1 cellular context compared by ENCODE assay signal in the genomic region with DNA sequence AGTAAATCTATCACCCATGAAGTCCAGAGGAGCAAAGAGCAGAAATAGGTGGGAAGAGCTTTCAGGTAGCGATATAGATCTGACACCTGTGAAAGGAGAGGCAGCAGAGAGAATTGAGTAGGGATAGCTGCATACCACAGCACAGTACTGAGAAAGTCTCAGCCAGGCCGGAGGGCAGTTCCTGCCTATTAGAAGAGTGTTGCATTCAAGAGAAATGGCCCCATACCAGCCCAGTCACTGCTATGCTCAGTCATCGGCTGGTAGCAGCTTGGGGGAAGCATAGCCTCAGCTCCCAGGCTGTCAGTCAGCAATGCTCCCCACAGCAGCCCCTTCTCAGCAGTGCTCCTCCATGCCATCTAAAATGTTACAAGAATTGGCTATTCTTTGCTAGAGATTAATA.
TF ChIP-seq lines count a peak whose summit lies in the region.

No MANE protein-coding gene starts in this region.

TF ChIP-seq in GM23338, 12 proteins besides CTCF, POLR2A, EP300 and RAD21:
- TF ChIP-seq, protein P1, sequence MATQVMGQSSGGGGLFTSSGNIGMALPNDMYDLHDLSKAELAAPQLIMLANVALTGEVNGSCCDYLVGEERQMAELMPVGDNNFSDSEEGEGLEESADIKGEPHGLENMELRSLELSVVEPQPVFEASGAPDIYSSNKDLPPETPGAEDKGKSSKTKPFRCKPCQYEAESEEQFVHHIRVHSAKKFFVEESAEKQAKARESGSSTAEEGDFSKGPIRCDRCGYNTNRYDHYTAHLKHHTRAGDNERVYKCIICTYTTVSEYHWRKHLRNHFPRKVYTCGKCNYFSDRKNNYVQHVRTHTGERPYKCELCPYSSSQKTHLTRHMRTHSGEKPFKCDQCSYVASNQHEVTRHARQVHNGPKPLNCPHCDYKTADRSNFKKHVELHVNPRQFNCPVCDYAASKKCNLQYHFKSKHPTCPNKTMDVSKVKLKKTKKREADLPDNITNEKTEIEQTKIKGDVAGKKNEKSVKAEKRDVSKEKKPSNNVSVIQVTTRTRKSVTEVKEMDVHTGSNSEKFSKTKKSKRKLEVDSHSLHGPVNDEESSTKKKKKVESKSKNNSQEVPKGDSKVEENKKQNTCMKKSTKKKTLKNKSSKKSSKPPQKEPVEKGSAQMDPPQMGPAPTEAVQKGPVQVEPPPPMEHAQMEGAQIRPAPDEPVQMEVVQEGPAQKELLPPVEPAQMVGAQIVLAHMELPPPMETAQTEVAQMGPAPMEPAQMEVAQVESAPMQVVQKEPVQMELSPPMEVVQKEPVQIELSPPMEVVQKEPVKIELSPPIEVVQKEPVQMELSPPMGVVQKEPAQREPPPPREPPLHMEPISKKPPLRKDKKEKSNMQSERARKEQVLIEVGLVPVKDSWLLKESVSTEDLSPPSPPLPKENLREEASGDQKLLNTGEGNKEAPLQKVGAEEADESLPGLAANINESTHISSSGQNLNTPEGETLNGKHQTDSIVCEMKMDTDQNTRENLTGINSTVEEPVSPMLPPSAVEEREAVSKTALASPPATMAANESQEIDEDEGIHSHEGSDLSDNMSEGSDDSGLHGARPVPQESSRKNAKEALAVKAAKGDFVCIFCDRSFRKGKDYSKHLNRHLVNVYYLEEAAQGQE (IDR thresholded peaks at IDR 0.05; ENCODE audit: unreplicated experiment), result no peak
- TF ChIP-seq, protein P2, sequence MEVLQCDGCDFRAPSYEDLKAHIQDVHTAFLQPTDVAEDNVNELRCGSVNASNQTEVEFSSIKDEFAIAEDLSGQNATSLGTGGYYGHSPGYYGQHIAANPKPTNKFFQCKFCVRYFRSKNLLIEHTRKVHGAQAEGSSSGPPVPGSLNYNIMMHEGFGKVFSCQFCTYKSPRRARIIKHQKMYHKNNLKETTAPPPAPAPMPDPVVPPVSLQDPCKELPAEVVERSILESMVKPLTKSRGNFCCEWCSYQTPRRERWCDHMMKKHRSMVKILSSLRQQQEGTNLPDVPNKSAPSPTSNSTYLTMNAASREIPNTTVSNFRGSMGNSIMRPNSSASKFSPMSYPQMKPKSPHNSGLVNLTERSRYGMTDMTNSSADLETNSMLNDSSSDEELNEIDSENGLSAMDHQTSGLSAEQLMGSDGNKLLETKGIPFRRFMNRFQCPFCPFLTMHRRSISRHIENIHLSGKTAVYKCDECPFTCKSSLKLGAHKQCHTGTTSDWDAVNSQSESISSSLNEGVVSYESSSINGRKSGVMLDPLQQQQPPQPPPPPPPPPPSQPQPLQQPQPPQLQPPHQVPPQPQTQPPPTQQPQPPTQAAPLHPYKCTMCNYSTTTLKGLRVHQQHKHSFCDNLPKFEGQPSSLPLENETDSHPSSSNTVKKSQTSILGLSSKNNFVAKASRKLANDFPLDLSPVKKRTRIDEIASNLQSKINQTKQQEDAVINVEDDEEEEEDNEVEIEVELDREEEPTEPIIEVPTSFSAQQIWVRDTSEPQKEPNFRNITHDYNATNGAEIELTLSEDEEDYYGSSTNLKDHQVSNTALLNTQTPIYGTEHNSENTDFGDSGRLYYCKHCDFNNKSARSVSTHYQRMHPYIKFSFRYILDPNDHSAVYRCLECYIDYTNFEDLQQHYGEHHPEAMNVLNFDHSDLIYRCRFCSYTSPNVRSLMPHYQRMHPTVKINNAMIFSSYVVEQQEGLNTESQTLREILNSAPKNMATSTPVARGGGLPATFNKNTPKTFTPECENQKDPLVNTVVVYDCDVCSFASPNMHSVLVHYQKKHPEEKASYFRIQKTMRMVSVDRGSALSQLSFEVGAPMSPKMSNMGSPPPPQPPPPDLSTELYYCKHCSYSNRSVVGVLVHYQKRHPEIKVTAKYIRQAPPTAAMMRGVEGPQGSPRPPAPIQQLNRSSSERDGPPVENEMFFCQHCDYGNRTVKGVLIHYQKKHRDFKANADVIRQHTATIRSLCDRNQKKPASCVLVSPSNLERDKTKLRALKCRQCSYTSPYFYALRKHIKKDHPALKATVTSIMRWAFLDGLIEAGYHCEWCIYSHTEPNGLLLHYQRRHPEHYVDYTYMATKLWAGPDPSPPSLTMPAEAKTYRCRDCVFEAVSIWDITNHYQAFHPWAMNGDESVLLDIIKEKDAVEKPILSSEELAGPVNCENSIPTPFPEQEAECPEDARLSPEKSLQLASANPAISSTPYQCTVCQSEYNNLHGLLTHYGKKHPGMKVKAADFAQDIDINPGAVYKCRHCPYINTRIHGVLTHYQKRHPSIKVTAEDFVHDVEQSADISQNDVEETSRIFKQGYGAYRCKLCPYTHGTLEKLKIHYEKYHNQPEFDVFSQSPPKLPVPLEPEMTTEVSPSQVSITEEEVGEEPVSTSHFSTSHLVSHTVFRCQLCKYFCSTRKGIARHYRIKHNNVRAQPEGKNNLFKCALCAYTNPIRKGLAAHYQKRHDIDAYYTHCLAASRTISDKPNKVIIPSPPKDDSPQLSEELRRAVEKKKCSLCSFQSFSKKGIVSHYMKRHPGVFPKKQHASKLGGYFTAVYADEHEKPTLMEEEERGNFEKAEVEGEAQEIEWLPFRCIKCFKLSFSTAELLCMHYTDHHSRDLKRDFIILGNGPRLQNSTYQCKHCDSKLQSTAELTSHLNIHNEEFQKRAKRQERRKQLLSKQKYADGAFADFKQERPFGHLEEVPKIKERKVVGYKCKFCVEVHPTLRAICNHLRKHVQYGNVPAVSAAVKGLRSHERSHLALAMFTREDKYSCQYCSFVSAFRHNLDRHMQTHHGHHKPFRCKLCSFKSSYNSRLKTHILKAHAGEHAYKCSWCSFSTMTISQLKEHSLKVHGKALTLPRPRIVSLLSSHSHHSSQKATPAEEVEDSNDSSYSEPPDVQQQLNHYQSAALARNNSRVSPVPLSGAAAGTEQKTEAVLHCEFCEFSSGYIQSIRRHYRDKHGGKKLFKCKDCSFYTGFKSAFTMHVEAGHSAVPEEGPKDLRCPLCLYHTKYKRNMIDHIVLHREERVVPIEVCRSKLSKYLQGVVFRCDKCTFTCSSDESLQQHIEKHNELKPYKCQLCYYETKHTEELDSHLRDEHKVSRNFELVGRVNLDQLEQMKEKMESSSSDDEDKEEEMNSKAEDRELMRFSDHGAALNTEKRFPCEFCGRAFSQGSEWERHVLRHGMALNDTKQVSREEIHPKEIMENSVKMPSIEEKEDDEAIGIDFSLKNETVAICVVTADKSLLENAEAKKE (CRISPR knock-in tag; IDR thresholded peaks at IDR 0.05), result no peak
- TF ChIP-seq EZH2 (IDR thresholded peaks at IDR 0.05; ENCODE audit: low read depth, unreplicated experiment), result no peak
- no peak for TF ChIP-seq CREB1 (CRISPR knock-in tag; IDR thresholded peaks at IDR 0.05; ENCODE audit: low read depth)
- TF ChIP-seq EZH2phosphoT487 (IDR thresholded peaks at IDR 0.05; ENCODE audit: unreplicated experiment), result no peak
- TF ChIP-seq POLR2AphosphoS5 (IDR thresholded peaks at IDR 0.05; ENCODE audit: low read depth), result no peak
- TF ChIP-seq ZNF114 (CRISPR knock-in tag; IDR thresholded peaks at IDR 0.05), result no peak
- TF ChIP-seq, protein P3, sequence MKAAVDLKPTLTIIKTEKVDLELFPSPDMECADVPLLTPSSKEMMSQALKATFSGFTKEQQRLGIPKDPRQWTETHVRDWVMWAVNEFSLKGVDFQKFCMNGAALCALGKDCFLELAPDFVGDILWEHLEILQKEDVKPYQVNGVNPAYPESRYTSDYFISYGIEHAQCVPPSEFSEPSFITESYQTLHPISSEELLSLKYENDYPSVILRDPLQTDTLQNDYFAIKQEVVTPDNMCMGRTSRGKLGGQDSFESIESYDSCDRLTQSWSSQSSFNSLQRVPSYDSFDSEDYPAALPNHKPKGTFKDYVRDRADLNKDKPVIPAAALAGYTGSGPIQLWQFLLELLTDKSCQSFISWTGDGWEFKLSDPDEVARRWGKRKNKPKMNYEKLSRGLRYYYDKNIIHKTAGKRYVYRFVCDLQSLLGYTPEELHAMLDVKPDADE (IDR thresholded peaks at IDR 0.05), result no peak
- no peak for TF ChIP-seq JUNB (IDR thresholded peaks at IDR 0.05; ENCODE audit: unreplicated experiment)
- no peak for TF ChIP-seq ZNF331 (CRISPR knock-in tag; IDR thresholded peaks at IDR 0.05; ENCODE audit: low read depth)
- TF ChIP-seq NANOG (IDR thresholded peaks at IDR 0.05; ENCODE audit: borderline replicate concordance), result no peak
- TF ChIP-seq STAT1 (IDR thresholded peaks at IDR 0.05; ENCODE audit: unreplicated experiment), result no peak
